ENCODE assay signal across 7 cellular contexts in genomic region chr5:116652196-116652729, GRCh38.
DNase-seq lines count a peak whose midpoint lies in the region; ATAC-seq and TF ChIP-seq lines count a peak whose summit lies in the region.

No MANE protein-coding gene starts in this region.

- no peak overlapping the region for H3K4me3 ChIP-seq in astrocyte of the cerebellum (ENCODE audit: low read depth, low read length)

- DNase-seq in astrocyte of the cerebellum (ENCODE audit: low read depth): peak; percentile 79
- DNase-seq in iris pigment epithelial cell (ENCODE audit: low read depth): peak; percentile 32
- DNase-seq in stimulated activated naive CD8-positive, alpha-beta T cell treated with anti-CD3 and anti-CD28 coated beads, Interleukin-15, Interleukin-2, amounts not matched to agents 100 U/mL and 50 U/mL, for 24 hours: no peak
- no peak for DNase-seq in activated naive CD8-positive, alpha-beta T cell treated with anti-CD3 and anti-CD28 coated beads, Interleukin-2, amount 50 U/mL, for 24 hours
- DNase-seq in endothelial cell (ENCODE audit: low spot score): no peak

- H3K36me3 Mint-ChIP-seq in activated naive CD8-positive, alpha-beta T cell treated with anti-CD3 and anti-CD28 coated beads, Interleukin-2, amount 50 U/mL, for 24 hours (ENCODE audit: low read depth): no peaks in the 10 kb centered on the region
- no peaks in the 10 kb centered on the region for H3K36me3 Mint-ChIP-seq in endothelial cell (ENCODE audit: low read depth, unreplicated experiment)

- H3K27me3 Mint-ChIP-seq in activated naive CD8-positive, alpha-beta T cell treated with anti-CD3 and anti-CD28 coated beads, Interleukin-2, amount 50 U/mL, for 24 hours: peaks cover 5% of the 10 kb centered on the region
- H3K27me3 Mint-ChIP-seq in endothelial cell (ENCODE audit: unreplicated experiment): no peaks in the 10 kb centered on the region

- ATAC-seq in GM19397 (IDR thresholded peaks at IDR 0.05; ENCODE audit: unreplicated experiment) (peak; percentile 83), HG03439 (IDR thresholded peaks at IDR 0.05; ENCODE audit: unreplicated experiment) (peak; percentile 89)
- ATAC-seq in stimulated activated naive CD8-positive, alpha-beta T cell treated with anti-CD3 and anti-CD28 coated beads, Interleukin-15, Interleukin-2, amounts not matched to agents 100 U/mL and 50 U/mL, for 24 hours: no peak
- no peak for ATAC-seq in activated naive CD8-positive, alpha-beta T cell treated with anti-CD3 and anti-CD28 coated beads, Interleukin-2, amount 50 U/mL, for 24 hours

- no peak overlapping the region for H3K4me3 Mint-ChIP-seq in activated naive CD8-positive, alpha-beta T cell treated with anti-CD3 and anti-CD28 coated beads, Interleukin-2, amount 50 U/mL, for 24 hours
- no peak overlapping the region for H3K4me3 Mint-ChIP-seq in endothelial cell (ENCODE audit: unreplicated experiment)

- TF ChIP-seq CTCF in astrocyte of the cerebellum (IDR thresholded peaks at IDR 0.05; ENCODE audit: low read depth, low read length, missing control alignments): no peak
- TF ChIP-seq CTCF in endothelial cell (IDR thresholded peaks at IDR 0.05; ENCODE audit: unreplicated experiment): no peak

- H3K4me1 Mint-ChIP-seq in activated naive CD8-positive, alpha-beta T cell treated with anti-CD3 and anti-CD28 coated beads, Interleukin-2, amount 50 U/mL, for 24 hours: no peaks in the 10 kb centered on the region
- H3K4me1 Mint-ChIP-seq in endothelial cell (ENCODE audit: unreplicated experiment): peaks cover 10% of the 10 kb centered on the region

- H3K9me3 Mint-ChIP-seq in activated naive CD8-positive, alpha-beta T cell treated with anti-CD3 and anti-CD28 coated beads, Interleukin-2, amount 50 U/mL, for 24 hours: no peaks in the 10 kb centered on the region
- no peaks in the 10 kb centered on the region for H3K9me3 Mint-ChIP-seq in endothelial cell (ENCODE audit: unreplicated experiment)

- no peak overlapping the region for H3K27ac Mint-ChIP-seq in activated naive CD8-positive, alpha-beta T cell treated with anti-CD3 and anti-CD28 coated beads, Interleukin-2, amount 50 U/mL, for 24 hours
- H3K27ac Mint-ChIP-seq in endothelial cell (ENCODE audit: unreplicated experiment): no peak overlapping the region

- in situ Hi-C loops in astrocyte of the cerebellum (cut with HindIII; ENCODE audit: low sequenced_read_pairs): no loop called here

Comparison
In these comparisons a context has a peak if more than half of its experiments do, and no peak if none do; other contexts are left out.
1. ATAC-seq: peak in GM19397 (single experiment) and HG03439 (single experiment); none in stimulated activated naive CD8-positive, alpha-beta T cell treated with anti-CD3 and anti-CD28 coated beads, Interleukin-15, Interleukin-2, amounts not matched to agents 100 U/mL and 50 U/mL, for 24 hours (single experiment) and activated naive CD8-positive, alpha-beta T cell treated with anti-CD3 and anti-CD28 coated beads, Interleukin-2, amount 50 U/mL, for 24 hours (single experiment).
2. DNase-seq: peak in astrocyte of the cerebellum (single experiment) and iris pigment epithelial cell (single experiment); none in stimulated activated naive CD8-positive, alpha-beta T cell treated with anti-CD3 and anti-CD28 coated beads, Interleukin-15, Interleukin-2, amounts not matched to agents 100 U/mL and 50 U/mL, for 24 hours (single experiment), activated naive CD8-positive, alpha-beta T cell treated with anti-CD3 and anti-CD28 coated beads, Interleukin-2, amount 50 U/mL, for 24 hours (single experiment) and endothelial cell (single experiment).